1 cellular context compared by ENCODE assay signal in the genomic region with DNA sequence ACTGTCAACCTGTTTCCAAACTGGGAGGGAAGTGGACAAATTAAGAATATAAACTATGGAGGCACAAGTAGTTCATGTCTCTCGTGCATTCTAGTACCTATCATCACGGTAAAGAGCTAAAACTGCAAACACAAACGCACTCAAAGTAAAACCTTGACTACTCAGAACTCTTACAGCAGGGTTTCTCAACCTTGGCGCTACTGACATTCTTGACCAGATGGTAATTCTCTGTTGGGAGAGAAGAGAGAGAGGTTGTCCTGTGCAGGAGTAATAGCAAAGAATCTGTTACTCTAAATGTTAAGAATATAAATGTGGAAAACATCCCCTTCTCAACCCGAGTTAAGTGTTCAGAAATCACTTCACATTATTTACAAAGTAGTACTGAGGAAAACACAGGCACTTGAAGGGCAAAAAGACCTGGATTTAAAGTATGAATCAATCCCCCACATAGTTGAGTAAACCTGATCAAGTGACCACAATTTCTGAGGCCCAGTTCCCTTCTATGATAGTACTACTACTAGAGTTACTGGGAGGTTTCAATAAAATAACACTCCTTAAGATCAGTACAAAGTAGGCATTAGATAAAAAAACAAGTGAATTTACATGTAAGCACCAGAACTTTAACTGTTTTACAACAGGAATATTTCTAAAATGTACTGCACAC.
TF ChIP-seq lines count a peak whose summit lies in the region.

No MANE protein-coding gene starts in this region.

TF ChIP-seq in WTC11, 78 proteins besides CTCF, POLR2A, EP300 and RAD21 (continued from another document):
- TF ChIP-seq, protein P1, sequence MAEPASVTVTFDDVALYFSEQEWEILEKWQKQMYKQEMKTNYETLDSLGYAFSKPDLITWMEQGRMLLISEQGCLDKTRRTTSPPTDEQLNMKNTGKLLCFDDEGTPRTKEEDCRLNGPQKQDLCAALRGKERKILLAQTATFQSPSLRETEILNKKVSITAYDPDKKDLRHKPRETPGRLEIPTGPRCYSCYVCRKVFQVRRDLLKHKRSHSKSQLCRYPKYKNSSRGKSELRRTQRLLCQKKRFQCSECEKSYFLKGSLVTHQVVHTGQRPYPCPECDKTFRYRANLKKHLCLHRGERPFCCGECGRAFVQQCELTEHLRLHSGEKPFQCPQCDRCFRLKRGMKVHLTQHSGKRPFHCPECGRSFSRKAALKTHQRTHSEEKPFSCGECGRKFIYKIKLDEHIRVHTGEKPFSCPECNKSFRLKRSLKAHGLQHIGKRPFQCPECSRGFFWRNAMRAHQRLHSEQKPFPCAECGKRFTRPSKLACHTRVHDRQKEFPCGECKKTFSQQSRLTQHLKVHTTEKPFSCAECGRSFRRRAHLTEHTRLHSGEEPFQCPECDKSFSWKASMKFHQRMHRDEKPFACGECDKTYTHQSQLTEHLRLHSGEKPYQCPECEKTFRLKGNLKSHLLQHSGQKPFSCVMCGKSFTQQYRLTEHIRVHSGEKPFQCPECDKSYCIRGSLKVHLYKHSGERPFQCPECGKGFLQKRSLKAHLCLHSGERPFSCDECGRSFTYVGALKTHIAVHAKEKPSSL (CRISPR knock-in tag; conservative IDR thresholded peaks at IDR 0.05), result no peak
- TF ChIP-seq, protein P2, sequence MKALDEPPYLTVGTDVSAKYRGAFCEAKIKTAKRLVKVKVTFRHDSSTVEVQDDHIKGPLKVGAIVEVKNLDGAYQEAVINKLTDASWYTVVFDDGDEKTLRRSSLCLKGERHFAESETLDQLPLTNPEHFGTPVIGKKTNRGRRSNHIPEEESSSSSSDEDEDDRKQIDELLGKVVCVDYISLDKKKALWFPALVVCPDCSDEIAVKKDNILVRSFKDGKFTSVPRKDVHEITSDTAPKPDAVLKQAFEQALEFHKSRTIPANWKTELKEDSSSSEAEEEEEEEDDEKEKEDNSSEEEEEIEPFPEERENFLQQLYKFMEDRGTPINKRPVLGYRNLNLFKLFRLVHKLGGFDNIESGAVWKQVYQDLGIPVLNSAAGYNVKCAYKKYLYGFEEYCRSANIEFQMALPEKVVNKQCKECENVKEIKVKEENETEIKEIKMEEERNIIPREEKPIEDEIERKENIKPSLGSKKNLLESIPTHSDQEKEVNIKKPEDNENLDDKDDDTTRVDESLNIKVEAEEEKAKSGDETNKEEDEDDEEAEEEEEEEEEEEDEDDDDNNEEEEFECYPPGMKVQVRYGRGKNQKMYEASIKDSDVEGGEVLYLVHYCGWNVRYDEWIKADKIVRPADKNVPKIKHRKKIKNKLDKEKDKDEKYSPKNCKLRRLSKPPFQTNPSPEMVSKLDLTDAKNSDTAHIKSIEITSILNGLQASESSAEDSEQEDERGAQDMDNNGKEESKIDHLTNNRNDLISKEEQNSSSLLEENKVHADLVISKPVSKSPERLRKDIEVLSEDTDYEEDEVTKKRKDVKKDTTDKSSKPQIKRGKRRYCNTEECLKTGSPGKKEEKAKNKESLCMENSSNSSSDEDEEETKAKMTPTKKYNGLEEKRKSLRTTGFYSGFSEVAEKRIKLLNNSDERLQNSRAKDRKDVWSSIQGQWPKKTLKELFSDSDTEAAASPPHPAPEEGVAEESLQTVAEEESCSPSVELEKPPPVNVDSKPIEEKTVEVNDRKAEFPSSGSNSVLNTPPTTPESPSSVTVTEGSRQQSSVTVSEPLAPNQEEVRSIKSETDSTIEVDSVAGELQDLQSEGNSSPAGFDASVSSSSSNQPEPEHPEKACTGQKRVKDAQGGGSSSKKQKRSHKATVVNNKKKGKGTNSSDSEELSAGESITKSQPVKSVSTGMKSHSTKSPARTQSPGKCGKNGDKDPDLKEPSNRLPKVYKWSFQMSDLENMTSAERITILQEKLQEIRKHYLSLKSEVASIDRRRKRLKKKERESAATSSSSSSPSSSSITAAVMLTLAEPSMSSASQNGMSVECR (CRISPR knock-in tag; IDR thresholded peaks at IDR 0.05; ENCODE audit: borderline replicate concordance), result no peak
- TF ChIP-seq, protein P3, sequence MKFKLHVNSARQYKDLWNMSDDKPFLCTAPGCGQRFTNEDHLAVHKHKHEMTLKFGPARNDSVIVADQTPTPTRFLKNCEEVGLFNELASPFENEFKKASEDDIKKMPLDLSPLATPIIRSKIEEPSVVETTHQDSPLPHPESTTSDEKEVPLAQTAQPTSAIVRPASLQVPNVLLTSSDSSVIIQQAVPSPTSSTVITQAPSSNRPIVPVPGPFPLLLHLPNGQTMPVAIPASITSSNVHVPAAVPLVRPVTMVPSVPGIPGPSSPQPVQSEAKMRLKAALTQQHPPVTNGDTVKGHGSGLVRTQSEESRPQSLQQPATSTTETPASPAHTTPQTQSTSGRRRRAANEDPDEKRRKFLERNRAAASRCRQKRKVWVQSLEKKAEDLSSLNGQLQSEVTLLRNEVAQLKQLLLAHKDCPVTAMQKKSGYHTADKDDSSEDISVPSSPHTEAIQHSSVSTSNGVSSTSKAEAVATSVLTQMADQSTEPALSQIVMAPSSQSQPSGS (CRISPR knock-in tag; IDR thresholded peaks at IDR 0.05; ENCODE audit: borderline replicate concordance, low read depth), result no peak
- TF ChIP-seq, protein P4, sequence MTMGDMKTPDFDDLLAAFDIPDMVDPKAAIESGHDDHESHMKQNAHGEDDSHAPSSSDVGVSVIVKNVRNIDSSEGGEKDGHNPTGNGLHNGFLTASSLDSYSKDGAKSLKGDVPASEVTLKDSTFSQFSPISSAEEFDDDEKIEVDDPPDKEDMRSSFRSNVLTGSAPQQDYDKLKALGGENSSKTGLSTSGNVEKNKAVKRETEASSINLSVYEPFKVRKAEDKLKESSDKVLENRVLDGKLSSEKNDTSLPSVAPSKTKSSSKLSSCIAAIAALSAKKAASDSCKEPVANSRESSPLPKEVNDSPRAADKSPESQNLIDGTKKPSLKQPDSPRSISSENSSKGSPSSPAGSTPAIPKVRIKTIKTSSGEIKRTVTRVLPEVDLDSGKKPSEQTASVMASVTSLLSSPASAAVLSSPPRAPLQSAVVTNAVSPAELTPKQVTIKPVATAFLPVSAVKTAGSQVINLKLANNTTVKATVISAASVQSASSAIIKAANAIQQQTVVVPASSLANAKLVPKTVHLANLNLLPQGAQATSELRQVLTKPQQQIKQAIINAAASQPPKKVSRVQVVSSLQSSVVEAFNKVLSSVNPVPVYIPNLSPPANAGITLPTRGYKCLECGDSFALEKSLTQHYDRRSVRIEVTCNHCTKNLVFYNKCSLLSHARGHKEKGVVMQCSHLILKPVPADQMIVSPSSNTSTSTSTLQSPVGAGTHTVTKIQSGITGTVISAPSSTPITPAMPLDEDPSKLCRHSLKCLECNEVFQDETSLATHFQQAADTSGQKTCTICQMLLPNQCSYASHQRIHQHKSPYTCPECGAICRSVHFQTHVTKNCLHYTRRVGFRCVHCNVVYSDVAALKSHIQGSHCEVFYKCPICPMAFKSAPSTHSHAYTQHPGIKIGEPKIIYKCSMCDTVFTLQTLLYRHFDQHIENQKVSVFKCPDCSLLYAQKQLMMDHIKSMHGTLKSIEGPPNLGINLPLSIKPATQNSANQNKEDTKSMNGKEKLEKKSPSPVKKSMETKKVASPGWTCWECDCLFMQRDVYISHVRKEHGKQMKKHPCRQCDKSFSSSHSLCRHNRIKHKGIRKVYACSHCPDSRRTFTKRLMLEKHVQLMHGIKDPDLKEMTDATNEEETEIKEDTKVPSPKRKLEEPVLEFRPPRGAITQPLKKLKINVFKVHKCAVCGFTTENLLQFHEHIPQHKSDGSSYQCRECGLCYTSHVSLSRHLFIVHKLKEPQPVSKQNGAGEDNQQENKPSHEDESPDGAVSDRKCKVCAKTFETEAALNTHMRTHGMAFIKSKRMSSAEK (CRISPR knock-in tag; IDR thresholded peaks at IDR 0.05; ENCODE audit: borderline replicate concordance), result no peak
- TF ChIP-seq NR2C2 (CRISPR knock-in tag; IDR thresholded peaks at IDR 0.05) (no peak), IRF2 (CRISPR knock-in tag; IDR thresholded peaks at IDR 0.05; ENCODE audit: borderline replicate concordance, low read depth) (no peak), MYBL2 (CRISPR knock-in tag; IDR thresholded peaks at IDR 0.05) (no peak), ETV6 (CRISPR knock-in tag; IDR thresholded peaks at IDR 0.05) (no peak), FOXJ3 (CRISPR knock-in tag; IDR thresholded peaks at IDR 0.05; ENCODE audit: borderline replicate concordance) (no peak), CREB1 (CRISPR knock-in tag; IDR thresholded peaks at IDR 0.05) (no peak), SP1 (CRISPR knock-in tag; conservative IDR thresholded peaks at IDR 0.05) (no peak), HMGA2 (CRISPR knock-in tag; IDR thresholded peaks at IDR 0.05) (no peak)
- TF ChIP-seq, protein P5, sequence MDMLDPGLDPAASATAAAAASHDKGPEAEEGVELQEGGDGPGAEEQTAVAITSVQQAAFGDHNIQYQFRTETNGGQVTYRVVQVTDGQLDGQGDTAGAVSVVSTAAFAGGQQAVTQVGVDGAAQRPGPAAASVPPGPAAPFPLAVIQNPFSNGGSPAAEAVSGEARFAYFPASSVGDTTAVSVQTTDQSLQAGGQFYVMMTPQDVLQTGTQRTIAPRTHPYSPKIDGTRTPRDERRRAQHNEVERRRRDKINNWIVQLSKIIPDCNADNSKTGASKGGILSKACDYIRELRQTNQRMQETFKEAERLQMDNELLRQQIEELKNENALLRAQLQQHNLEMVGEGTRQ (CRISPR knock-in tag; IDR thresholded peaks at IDR 0.05), result no peak
- TF ChIP-seq, protein P6, sequence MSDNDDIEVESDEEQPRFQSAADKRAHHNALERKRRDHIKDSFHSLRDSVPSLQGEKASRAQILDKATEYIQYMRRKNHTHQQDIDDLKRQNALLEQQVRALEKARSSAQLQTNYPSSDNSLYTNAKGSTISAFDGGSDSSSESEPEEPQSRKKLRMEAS (CRISPR knock-in tag; IDR thresholded peaks at IDR 0.05), result no peak
TF ChIP-seq in WTC11: peak in this region for 0.
